9 cellular contexts compared by ENCODE assay signal in genomic region chr22:37186997-37187522, GRCh38. TPM values are rescaled to one million over a fixed set of nuclear protein-coding genes. Genes with fewer than 3 reads are reported as not detected.
A peak's percentile ranks its signal among the peaks of the same experiment; 100 is the strongest.
DNase-seq lines count a peak whose midpoint lies in the region; ATAC-seq, FAIRE-seq and TF ChIP-seq lines count a peak whose summit lies in the region.
"Had no signal": no experiment of that assay in that cellular context is flagged by ENCODE, and none has a peak within 500 bp of the region (broad histone marks: within the 10 kb centered on the region; RNA-seq: fewer than 3 reads in every experiment).

No MANE protein-coding gene starts in this region.

- in situ Hi-C loops in mammary epithelial cell (cut with MboI; ENCODE audit: low sequenced_read_pairs in 2 of 2) (no loop called here), HepG2 (cut with HindIII; ENCODE audit: extremely low pct_ligation_motif_present, low pct_unique_long_range_greater_than_20kb) (no loop called here)

- peak overlapping the region; percentile 51 for H3K4me2 ChIP-seq in mammary epithelial cell (ENCODE audit: insufficient read depth, low read depth, low read length)
- H3K4me2 ChIP-seq in HepG2 (ENCODE audit: low read depth, low read length), result peak overlapping the region; percentile 59; the same call in 1 of the 2 replicates

- no peaks in the 10 kb centered on the region for H3K27me3 ChIP-seq in mammary epithelial cell (ENCODE audit: insufficient read depth, low read length)
- no peaks in the 10 kb centered on the region for H3K27me3 ChIP-seq in HepG2 (ENCODE audit: control insufficient read depth in 1 of 2, insufficient read depth in 2 of 2, low read length in 2 of 2)
- no peaks in the 10 kb centered on the region for H3K27me3 ChIP-seq in tibial nerve

- peaks cover 9% of the 10 kb centered on the region for H3K36me3 Mint-ChIP-seq in T-helper 2 cell treated with Interferon-gamma antibody and Interleukin-4, amounts not matched to agents 5 μg/mL and 100 μg/mL, for 36 hours (ENCODE audit: low read depth)

- ATAC-seq in HepG2 (no peak), HG02610 (IDR thresholded peaks at IDR 0.05; ENCODE audit: unreplicated experiment) (no peak), HG03460 (IDR thresholded peaks at IDR 0.05; ENCODE audit: unreplicated experiment) (no peak)

- TF ChIP-seq POLR2A in HepG2 (IDR thresholded peaks at IDR 0.05; ENCODE audit: insufficient read depth in 1 of 2, low read depth in 2 of 2, low read length in 2 of 2), result no peak
- no peak for TF ChIP-seq POLR2A in tibial nerve (IDR thresholded peaks at IDR 0.05)

- peaks cover 43% of the 10 kb centered on the region for H3K4me1 Mint-ChIP-seq in T-helper 2 cell treated with Interferon-gamma antibody and Interleukin-4, amounts not matched to agents 5 μg/mL and 100 μg/mL, for 36 hours (ENCODE audit: low read depth)

- H3K79me2 ChIP-seq in mammary epithelial cell (ENCODE audit: insufficient read depth, low read length) (no peaks in the 10 kb centered on the region), HepG2 (ENCODE audit: insufficient read depth, low read length) (no peaks in the 10 kb centered on the region)

- intact Hi-C loops in mammary epithelial cell (cut with micrococcal nuclease), result no loop called here
- intact Hi-C loops in HepG2 (cut with micrococcal nuclease; ENCODE audit: unreplicated experiment), result no loop called here

- H3K4me3 Mint-ChIP-seq in T-helper 2 cell treated with Interferon-gamma antibody and Interleukin-4, amounts not matched to agents 5 μg/mL and 100 μg/mL, for 36 hours, result peak overlapping the region; percentile 73

- POLR2A ChIA-PET in HepG2 (lab: Yijun Ruan, JAX), result interaction anchor here (0.9 to 2.2 kb wide), 3 partner anchors 8 to 13 kb away, joined by 6 to 11 read pairs (median 7); no protein-coding TSS in a partner anchor

- H3K9me3 Mint-ChIP-seq in T-helper 2 cell treated with Interferon-gamma antibody and Interleukin-4, amounts not matched to agents 5 μg/mL and 100 μg/mL, for 36 hours, result no peaks in the 10 kb centered on the region

- TF ChIP-seq EP300 in HepG2 (IDR thresholded peaks at IDR 0.05; ENCODE audit: low read depth in 2 of 2, low read length in 2 of 2), result no peak
- TF ChIP-seq EP300 in HepG2 (CRISPR knock-in tag; IDR thresholded peaks at IDR 0.05; ENCODE audit: borderline replicate concordance), result no peak
- no peak for TF ChIP-seq EP300 in tibial nerve (IDR thresholded peaks at IDR 0.05)

- H3K9ac ChIP-seq in mammary epithelial cell (ENCODE audit: insufficient read depth, low read length) (no peak overlapping the region), HepG2 (ENCODE audit: insufficient read depth, low read depth, low read length) (no peak overlapping the region)

- H3K4me3 ChIP-seq in mammary epithelial cell (replicated peaks in 1 of 3; ENCODE audit: insufficient read depth in 1 of 3, low read depth in 2 of 3, low read length in 3 of 3) (no peak overlapping the region), HepG2 (replicated peaks in 1 of 3; ENCODE audit: insufficient read depth in 1 of 3, low read depth in 2 of 3, low read length in 3 of 3) (0 out of 6 replicates have a peak overlapping the region, but pooled peaks of 1 of the 3 experiments have one; percentile 57), tibial nerve (peak overlapping the region in 1 of 4 donors; percentile 49)

- 100% methylated on average over 4 of the region's 4 CpGs for WGBS in mammary epithelial cell (ENCODE audit: low coverage, missing lambda C conversion rate)
- 86% methylated on average over 4 of the region's 4 CpGs for WGBS in HepG2 (ENCODE audit: low lambda C conversion rate)
- 64 to 72% methylated on average over 4 of the region's 4 CpGs for WGBS in tibial nerve, 2 donors

- H3K4me1 ChIP-seq in mammary epithelial cell (ENCODE audit: insufficient read depth, low read length) (peaks cover 33% of the 10 kb centered on the region), HepG2 (ENCODE audit: insufficient read depth, low read length) (peaks cover 22% of the 10 kb centered on the region), tibial nerve (peaks cover 0 to 35% (median 24%) of the 10 kb centered on the region in 4 donors)

- no peaks in the 10 kb centered on the region for H4K20me1 ChIP-seq in mammary epithelial cell (ENCODE audit: insufficient read depth, low read length)
- no peaks in the 10 kb centered on the region for H4K20me1 ChIP-seq in HepG2 (ENCODE audit: insufficient read depth, low read length)

- no peaks in the 10 kb centered on the region for H3K27me3 Mint-ChIP-seq in T-helper 2 cell treated with Interferon-gamma antibody and Interleukin-4, amounts not matched to agents 5 μg/mL and 100 μg/mL, for 36 hours (ENCODE audit: low read depth)

- TF ChIP-seq RAD21 in HepG2 (CRISPR knock-in tag; IDR thresholded peaks at IDR 0.05), result no peak

- dilution Hi-C loops in mammary epithelial cell (cut with HindIII; ENCODE audit: low sequenced_read_pairs), result loop anchor here (10.0 kb wide), 1 partner anchor 132 kb away; the partner anchor contains the start of gene KCTD17

- CTCF ChIA-PET in mammary epithelial cell (lab: Charles Lee; ENCODE audit: low non-redundant PET) (interaction anchor here (0.9 kb wide), 1 partner anchor 155 kb away, joined by 3 read pairs; no protein-coding TSS in a partner anchor), HepG2 (lab: Yijun Ruan, JAX; ENCODE audit: low intra/inter-chr PET ratio, low total read pairs) (no interaction called here)

- FAIRE-seq in HepG2 (lab: Jason Lieb, UNC), result no peak

- TF ChIP-seq CTCF in mammary epithelial cell (conservative IDR thresholded peaks at IDR 0.05 in 1 of 2, IDR thresholded peaks at IDR 0.05 in 1 of 2; ENCODE audit: extremely low read depth in 1 of 2, insufficient read depth in 1 of 2, low read depth in 1 of 2, low read length in 2 of 2) (no peak), HepG2 (CRISPR knock-in tag; IDR thresholded peaks at IDR 0.05) (no peak), tibial nerve (IDR thresholded peaks at IDR 0.05) (no peak)

- H3K27ac Mint-ChIP-seq in T-helper 2 cell treated with Interferon-gamma antibody and Interleukin-4, amounts not matched to agents 5 μg/mL and 100 μg/mL, for 36 hours, result no peak overlapping the region

- BruUV-seq in mammary epithelial cell (replicated peaks; lab: Mats Ljungman, UMichigan), result no TSS peak
- no TSS peak for BruUV-seq in HepG2 (replicated peaks; lab: Mats Ljungman, UMichigan)

- H3K9me3 ChIP-seq in mammary epithelial cell (replicated peaks; ENCODE audit: insufficient read depth, low read length), result no peaks in the 10 kb centered on the region
- H3K9me3 ChIP-seq in HepG2 (ENCODE audit: low read length), result no peaks in the 10 kb centered on the region
- H3K9me3 ChIP-seq in tibial nerve, result no peaks in the 10 kb centered on the region

- DNase-seq in T-helper 2 cell treated with Interferon-gamma antibody and Interleukin-4, amounts not matched to agents 5 μg/mL and 100 μg/mL, for 36 hours (ENCODE audit: low spot score), result no peak
- no peak for DNase-seq in T-helper 2 cell
- DNase-seq in mammary epithelial cell, result no peak
- DNase-seq in HepG2 (ENCODE audit: low spot score), result no peak
- no peak for DNase-seq in tibial nerve (ENCODE audit: low spot score in 2 of 2)
- no peak for DNase-seq in NCI-H2107 treated with DMSO at 0.1 percent for 48 hours (lab: John Stamatoyannopoulos, UW; ENCODE audit: unreplicated experiment)

- H3K27ac ChIP-seq in mammary epithelial cell (ENCODE audit: insufficient read depth, low read depth, low read length), result no peak overlapping the region
- H3K27ac ChIP-seq in HepG2 (ENCODE audit: extremely low read length, insufficient read depth, low read length), result no peak overlapping the region
- peak overlapping the region in 3 of 4 donors; percentile 52 to 92 (median 84) for H3K27ac ChIP-seq in tibial nerve
- H3K27ac ChIP-seq: 22Rv1 had no signal

- H3K36me3 ChIP-seq in mammary epithelial cell (ENCODE audit: insufficient read depth, low read length), result no peaks in the 10 kb centered on the region
- no peaks in the 10 kb centered on the region for H3K36me3 ChIP-seq in HepG2 (replicated peaks in 1 of 2; ENCODE audit: control insufficient read depth in 1 of 2, insufficient read depth in 2 of 2, low read length in 2 of 2)
- peaks cover 0 to 20% (median 0%) of the 10 kb centered on the region in 3 donors for H3K36me3 ChIP-seq in tibial nerve

- H2AFZ ChIP-seq in mammary epithelial cell (ENCODE audit: low read depth, low read length) (no peak overlapping the region), HepG2 (ENCODE audit: low read length) (no peak overlapping the region)

RNA-seq across cellular contexts. Expression of gene C1QTNF6, which starts 1.0 kb away (rescaled TPM):
- total RNA-seq in mammary epithelial cell (1 to 10 TPM; 3.3 to 3.7 TPM), HepG2 (2016; rRNA removed; fragmentation: Illumina TruSeq; extraction: Trizol) (1.5 and 2.7 TPM in 2 replicates), tibial nerve (1 to 10 TPM; 2.6 to 3.9 (median 3.4) TPM)
- polyA plus RNA-seq in mammary epithelial cell (3.1 TPM), HepG2 (2011; rRNA removed) (6.9 and 10.7 TPM in 2 replicates)
- 4.7 TPM for polyA minus RNA-seq in mammary epithelial cell
- 0.40 and 0.97 TPM in 2 replicates for total RNA-seq in HepG2 (2016; cell fraction: cytosol; rRNA removed; fragmentation: Illumina TruSeq; extraction: Trizol; ENCODE audit: low read depth)
- total RNA-seq in HepG2 (2016; cell fraction: insoluble cytoplasmic fraction; rRNA removed; fragmentation: Illumina TruSeq; extraction: Trizol), result 1.1 and 2.5 TPM in 2 replicates
- 1.7 and 1.8 TPM in 2 replicates for total RNA-seq in HepG2 (2016; cell fraction: membrane; rRNA removed; fragmentation: Illumina TruSeq; extraction: Trizol)
- total RNA-seq in HepG2 (2016; cell fraction: nucleus; rRNA removed; fragmentation: Illumina TruSeq; extraction: Trizol), result 4.5 and 5.3 TPM in 2 replicates
- polyA plus RNA-seq in HepG2 (2011; cell fraction: cytosol; rRNA removed), result 3.0 and 4.1 TPM in 2 replicates
- polyA plus RNA-seq in HepG2 (2011; cell fraction: nucleus; rRNA removed), result 39.8 and 43.2 TPM in 2 replicates
- 4.1 and 5.1 TPM in 2 replicates for polyA plus RNA-seq in HepG2 (2012)
- 0.60 and 1.2 TPM in 2 replicates for polyA plus RNA-seq in HepG2 (2016; cell fraction: cytosol; fragmentation: Illumina TruSeq; extraction: Trizol; ENCODE audit: low read depth)
- 1.7 and 1.9 TPM in 2 replicates for polyA plus RNA-seq in HepG2 (2016; cell fraction: insoluble cytoplasmic fraction; fragmentation: Illumina TruSeq; extraction: Trizol; ENCODE audit: low read depth)
- 1.6 and 1.8 TPM in 2 replicates for polyA plus RNA-seq in HepG2 (2016; cell fraction: membrane; fragmentation: Illumina TruSeq; extraction: Trizol; ENCODE audit: low read depth)
- polyA plus RNA-seq in HepG2 (2016; cell fraction: nucleus; fragmentation: Illumina TruSeq; extraction: Trizol; ENCODE audit: insufficient read depth, low read depth), result 8.4 and 10.3 TPM in 2 replicates
- polyA minus RNA-seq in HepG2 (2011; rRNA and poly(A)+ RNA removed; ENCODE audit: low replicate concordance), result 8.3 and 36.4 TPM in 2 replicates
- polyA minus RNA-seq in HepG2 (2011; cell fraction: cytosol; rRNA and poly(A)+ RNA removed), result 2.5 and 4.0 TPM in 2 replicates
- 18.0 and 21.3 TPM in 2 replicates for polyA minus RNA-seq in HepG2 (2011; cell fraction: nucleus; rRNA and poly(A)+ RNA removed)

RNA-seq across cellular contexts. Expression of gene SSTR3, which starts 25.2 kb away (rescaled TPM):
- total RNA-seq in mammary epithelial cell (not detected), HepG2 (2016; rRNA removed; fragmentation: Illumina TruSeq; extraction: Trizol) (0.39 and 0.64 TPM in 2 replicates), tibial nerve (not detected)
- polyA plus RNA-seq in mammary epithelial cell (not detected), HepG2 (2011; rRNA removed) (0.08 and 0.09 TPM in 2 replicates)
- not detected for polyA minus RNA-seq in mammary epithelial cell
- 0.09 and 0.10 TPM in 2 replicates for total RNA-seq in HepG2 (2016; cell fraction: cytosol; rRNA removed; fragmentation: Illumina TruSeq; extraction: Trizol; ENCODE audit: low read depth)
- 0.39 and 0.49 TPM in 2 replicates for total RNA-seq in HepG2 (2016; cell fraction: insoluble cytoplasmic fraction; rRNA removed; fragmentation: Illumina TruSeq; extraction: Trizol)
- total RNA-seq in HepG2 (2016; cell fraction: membrane; rRNA removed; fragmentation: Illumina TruSeq; extraction: Trizol), result 0.25 and 0.38 TPM in 2 replicates
- 0.60 and 0.65 TPM in 2 replicates for total RNA-seq in HepG2 (2016; cell fraction: nucleus; rRNA removed; fragmentation: Illumina TruSeq; extraction: Trizol)
- 0.07 and 0.09 TPM in 2 replicates for polyA plus RNA-seq in HepG2 (2011; cell fraction: cytosol; rRNA removed)
- polyA plus RNA-seq in HepG2 (2011; cell fraction: nucleus; rRNA removed), result 0.21 and 0.35 TPM in 2 replicates
- 0.04 and 0.05 TPM in 2 replicates for polyA plus RNA-seq in HepG2 (2012)
- 0.06 and 0.11 TPM in 2 replicates for polyA plus RNA-seq in HepG2 (2016; cell fraction: cytosol; fragmentation: Illumina TruSeq; extraction: Trizol; ENCODE audit: low read depth)
- polyA plus RNA-seq in HepG2 (2016; cell fraction: insoluble cytoplasmic fraction; fragmentation: Illumina TruSeq; extraction: Trizol; ENCODE audit: low read depth), result 0.24 and 0.28 TPM in 2 replicates
- polyA plus RNA-seq in HepG2 (2016; cell fraction: membrane; fragmentation: Illumina TruSeq; extraction: Trizol; ENCODE audit: low read depth), result 0.11 and 0.14 TPM in 2 replicates
- 0.53 and 0.95 TPM in 2 replicates for polyA plus RNA-seq in HepG2 (2016; cell fraction: nucleus; fragmentation: Illumina TruSeq; extraction: Trizol; ENCODE audit: insufficient read depth, low read depth)
- 0.07 and 0.30 TPM in 2 replicates for polyA minus RNA-seq in HepG2 (2011; rRNA and poly(A)+ RNA removed; ENCODE audit: low replicate concordance)
- polyA minus RNA-seq in HepG2 (2011; cell fraction: cytosol; rRNA and poly(A)+ RNA removed), result not detected in 2 replicates
- 0.13 TPM in 1 of 2 replicates, not detected in the other for polyA minus RNA-seq in HepG2 (2011; cell fraction: nucleus; rRNA and poly(A)+ RNA removed)

RNA-seq across cellular contexts. Expression of gene IL2RB, which starts 37.3 kb away (rescaled TPM):
- total RNA-seq in mammary epithelial cell, result under 1 TPM; 0.40 to 0.50 TPM
- polyA plus RNA-seq in mammary epithelial cell, result 0.05 TPM
- polyA minus RNA-seq in mammary epithelial cell, result not detected
- not detected in 2 replicates for total RNA-seq in HepG2 (2016; rRNA removed; fragmentation: Illumina TruSeq; extraction: Trizol)
- total RNA-seq in HepG2 (2016; cell fraction: cytosol; rRNA removed; fragmentation: Illumina TruSeq; extraction: Trizol; ENCODE audit: low read depth), result not detected in 2 replicates
- not detected in 2 replicates for total RNA-seq in HepG2 (2016; cell fraction: insoluble cytoplasmic fraction; rRNA removed; fragmentation: Illumina TruSeq; extraction: Trizol)
- total RNA-seq in HepG2 (2016; cell fraction: membrane; rRNA removed; fragmentation: Illumina TruSeq; extraction: Trizol), result not detected in 2 replicates
- not detected in 2 replicates for total RNA-seq in HepG2 (2016; cell fraction: nucleus; rRNA removed; fragmentation: Illumina TruSeq; extraction: Trizol)
- 0.05 TPM in 1 of 2 replicates, not detected in the other for polyA plus RNA-seq in HepG2 (2011; rRNA removed)
- polyA plus RNA-seq in HepG2 (2011; cell fraction: cytosol; rRNA removed), result 0.10 TPM in 1 of 2 replicates, not detected in the other
- 0.09 TPM in 1 of 2 replicates, not detected in the other for polyA plus RNA-seq in HepG2 (2011; cell fraction: nucleus; rRNA removed)
- polyA plus RNA-seq in HepG2 (2012), result 0.03 TPM in 1 of 2 replicates, not detected in the other
- polyA plus RNA-seq in HepG2 (2016; cell fraction: cytosol; fragmentation: Illumina TruSeq; extraction: Trizol; ENCODE audit: low read depth), result not detected in 2 replicates
- polyA plus RNA-seq in HepG2 (2016; cell fraction: insoluble cytoplasmic fraction; fragmentation: Illumina TruSeq; extraction: Trizol; ENCODE audit: low read depth), result not detected in 2 replicates
- polyA plus RNA-seq in HepG2 (2016; cell fraction: membrane; fragmentation: Illumina TruSeq; extraction: Trizol; ENCODE audit: low read depth), result not detected in 2 replicates
- not detected in 2 replicates for polyA plus RNA-seq in HepG2 (2016; cell fraction: nucleus; fragmentation: Illumina TruSeq; extraction: Trizol; ENCODE audit: insufficient read depth, low read depth)
- 0.06 TPM in 1 of 2 replicates, not detected in the other for polyA minus RNA-seq in HepG2 (2011; rRNA and poly(A)+ RNA removed; ENCODE audit: low replicate concordance)
- not detected in 2 replicates for polyA minus RNA-seq in HepG2 (2011; cell fraction: cytosol; rRNA and poly(A)+ RNA removed)
- not detected in 2 replicates for polyA minus RNA-seq in HepG2 (2011; cell fraction: nucleus; rRNA and poly(A)+ RNA removed)
- total RNA-seq in tibial nerve, result 1 to 10 TPM in 2 of 4 donors, under 1 TPM in 1, not detected in 1; 0.22 to 2.7 (median 1.2) TPM

RNA-seq across cellular contexts. Expression of gene RAC2, which starts 57.0 kb away (rescaled TPM):
- total RNA-seq in mammary epithelial cell (100 to 1,000 TPM in 1 of 2 donors, 10 to 100 TPM in 1; 13.2 to 119 TPM), HepG2 (2016; rRNA removed; fragmentation: Illumina TruSeq; extraction: Trizol) (not detected in 2 replicates), tibial nerve (10 to 100 TPM in 1 of 4 donors, 1 to 10 TPM in 3; 6.3 to 18.6 (median 7.8) TPM)
- polyA plus RNA-seq in mammary epithelial cell (211 TPM), HepG2 (2011; rRNA removed) (0.73 and 0.86 TPM in 2 replicates)
- 272 TPM for polyA minus RNA-seq in mammary epithelial cell
- 0.18 TPM in 1 of 2 replicates, not detected in the other for total RNA-seq in HepG2 (2016; cell fraction: cytosol; rRNA removed; fragmentation: Illumina TruSeq; extraction: Trizol; ENCODE audit: low read depth)
- not detected in 2 replicates for total RNA-seq in HepG2 (2016; cell fraction: insoluble cytoplasmic fraction; rRNA removed; fragmentation: Illumina TruSeq; extraction: Trizol)
- total RNA-seq in HepG2 (2016; cell fraction: membrane; rRNA removed; fragmentation: Illumina TruSeq; extraction: Trizol), result 0.28 TPM in 1 of 2 replicates, not detected in the other
- total RNA-seq in HepG2 (2016; cell fraction: nucleus; rRNA removed; fragmentation: Illumina TruSeq; extraction: Trizol), result not detected in 2 replicates
- 0.35 and 0.56 TPM in 2 replicates for polyA plus RNA-seq in HepG2 (2011; cell fraction: cytosol; rRNA removed)
- 0.61 and 0.68 TPM in 2 replicates for polyA plus RNA-seq in HepG2 (2011; cell fraction: nucleus; rRNA removed)
- polyA plus RNA-seq in HepG2 (2012), result 0.39 TPM in 1 of 2 replicates, not detected in the other
- 0.14 and 0.26 TPM in 2 replicates for polyA plus RNA-seq in HepG2 (2016; cell fraction: cytosol; fragmentation: Illumina TruSeq; extraction: Trizol; ENCODE audit: low read depth)
- polyA plus RNA-seq in HepG2 (2016; cell fraction: insoluble cytoplasmic fraction; fragmentation: Illumina TruSeq; extraction: Trizol; ENCODE audit: low read depth), result 0.21 TPM in 1 of 2 replicates, not detected in the other
- polyA plus RNA-seq in HepG2 (2016; cell fraction: membrane; fragmentation: Illumina TruSeq; extraction: Trizol; ENCODE audit: low read depth), result 0.16 and 0.20 TPM in 2 replicates
- polyA plus RNA-seq in HepG2 (2016; cell fraction: nucleus; fragmentation: Illumina TruSeq; extraction: Trizol; ENCODE audit: insufficient read depth, low read depth), result 0.45 TPM in 1 of 2 replicates, not detected in the other
- polyA minus RNA-seq in HepG2 (2011; rRNA and poly(A)+ RNA removed; ENCODE audit: low replicate concordance), result 0.64 and 2.0 TPM in 2 replicates
- not detected in 2 replicates for polyA minus RNA-seq in HepG2 (2011; cell fraction: cytosol; rRNA and poly(A)+ RNA removed)
- polyA minus RNA-seq in HepG2 (2011; cell fraction: nucleus; rRNA and poly(A)+ RNA removed), result 0.37 TPM in 1 of 2 replicates, not detected in the other

Comparison
In these comparisons a context has a peak if more than half of its experiments do, and no peak if none do; other contexts are left out.
1. H3K27ac ChIP-seq: peak in tibial nerve (3 of 4); none in mammary epithelial cell (single experiment) and HepG2 (single experiment).